ENCODE assay signal across 22 cellular contexts in genomic region chr4:54041100-54041499, GRCh38. TPM values are rescaled to one million over a fixed set of nuclear protein-coding genes. Genes with fewer than 3 reads are reported as not detected.
DNase-seq lines count a peak whose midpoint lies in the region; ATAC-seq and TF ChIP-seq lines count a peak whose summit lies in the region.
"Had no signal": no experiment of that assay in that cellular context is flagged by ENCODE, and none has a peak within 500 bp of the region (broad histone marks: within the 10 kb centered on the region; RNA-seq: fewer than 3 reads in every experiment).

No MANE protein-coding gene starts in this region.

- H3K36me3 ChIP-seq in testis (ENCODE audit: low read depth, missing control alignments), result no peaks in the 10 kb centered on the region
- H3K36me3 ChIP-seq: BE2C had no signal

- no peak for TF ChIP-seq CTCF in activated CD8-positive, alpha-beta T cell treated with anti-CD3 and anti-CD28 coated beads for 36 hours (IDR thresholded peaks at IDR 0.05)
- no peak for TF ChIP-seq CTCF in testis (IDR thresholded peaks at IDR 0.05)

- peak; percentile 33 to 47 for ATAC-seq in activated T-cell treated with anti-CD3 and anti-CD28 coated beads, Interleukin-2, amount 50 U/mL, for 72 hours (replicated peaks in 1 of 2)
- ATAC-seq in activated CD8-positive, alpha-beta T cell treated with anti-CD3 and anti-CD28 coated beads for 36 hours, result peak; percentile 71
- peak; percentile 52 for ATAC-seq in central memory CD8-positive, alpha-beta T cell (replicated peaks; ENCODE audit: extremely low read depth, poor library complexity, severe bottlenecking)
- ATAC-seq in stimulated activated naive CD8-positive, alpha-beta T cell treated with anti-CD3 and anti-CD28 coated beads, Interleukin-15, Interleukin-2, amounts not matched to agents 100 U/mL and 50 U/mL, for 24 hours, result peak; percentile 52
- no peak for ATAC-seq in HG02610 (IDR thresholded peaks at IDR 0.05; ENCODE audit: unreplicated experiment)
- ATAC-seq: GM23338 had no signal

- H3K36me3 Mint-ChIP-seq in activated T-cell treated with anti-CD3 and anti-CD28 coated beads, Interleukin-2, amount 50 U/mL, for 72 hours (ENCODE audit: insufficient read depth in 2 of 2), result peaks cover 11 to 25% of the 10 kb centered on the region in 2 donors
- peaks cover 40% of the 10 kb centered on the region for H3K36me3 Mint-ChIP-seq in activated CD8-positive, alpha-beta T cell treated with anti-CD3 and anti-CD28 coated beads for 36 hours (ENCODE audit: low read depth)
- H3K36me3 Mint-ChIP-seq in central memory CD8-positive, alpha-beta T cell (ENCODE audit: insufficient read depth), result peaks cover 38% of the 10 kb centered on the region

- CTCF ChIA-PET in activated CD8-positive, alpha-beta T cell treated with anti-CD3 and anti-CD28 coated beads for 36 hours (lab: Charles Lee), result no interaction called here

- no peak overlapping the region for H3K27ac ChIP-seq in testis

- H3K4me1 ChIP-seq in testis, result no peaks in the 10 kb centered on the region
- H3K4me1 ChIP-seq: BE2C had no signal

- no peaks in the 10 kb centered on the region for H3K27me3 Mint-ChIP-seq in activated T-cell treated with anti-CD3 and anti-CD28 coated beads, Interleukin-2, amount 50 U/mL, for 72 hours (ENCODE audit: low read depth)
- H3K27me3 Mint-ChIP-seq in activated CD8-positive, alpha-beta T cell treated with anti-CD3 and anti-CD28 coated beads for 36 hours, result no peaks in the 10 kb centered on the region
- no peaks in the 10 kb centered on the region for H3K27me3 Mint-ChIP-seq in central memory CD8-positive, alpha-beta T cell
- H3K27me3 Mint-ChIP-seq: CD4-positive, alpha-beta memory T cell had no signal

- H3K9me3 ChIP-seq in testis, result no peaks in the 10 kb centered on the region
- H3K9me3 ChIP-seq: BE2C had no signal

- intact Hi-C loops in activated CD8-positive, alpha-beta T cell treated with anti-CD3 and anti-CD28 coated beads for 36 hours (cut with micrococcal nuclease), result no loop called here
- intact Hi-C loops in testis (cut with DNase I; ENCODE audit: low total_unique reads), result no loop called here

- H3K27me3 ChIP-seq in testis, result no peaks in the 10 kb centered on the region
- H3K27me3 ChIP-seq: BE2C had no signal

- POLR2A ChIA-PET in activated CD8-positive, alpha-beta T cell treated with anti-CD3 and anti-CD28 coated beads for 36 hours (lab: Charles Lee), result interaction anchor here (1.2 kb wide), 1 partner anchor 15 kb away, joined by 4 read pairs; no protein-coding TSS in a partner anchor

- peaks cover 31% of the 10 kb centered on the region for H3K4me1 Mint-ChIP-seq in activated T-cell treated with anti-CD3 and anti-CD28 coated beads, Interleukin-2, amount 50 U/mL, for 72 hours (ENCODE audit: low read depth)
- H3K4me1 Mint-ChIP-seq in activated CD8-positive, alpha-beta T cell treated with anti-CD3 and anti-CD28 coated beads for 36 hours (ENCODE audit: low read depth), result peaks cover 34% of the 10 kb centered on the region
- peaks cover 40% of the 10 kb centered on the region for H3K4me1 Mint-ChIP-seq in central memory CD8-positive, alpha-beta T cell

- no peak overlapping the region for H3K27ac Mint-ChIP-seq in activated T-cell treated with anti-CD3 and anti-CD28 coated beads, Interleukin-2, amount 50 U/mL, for 72 hours
- H3K27ac Mint-ChIP-seq in activated CD8-positive, alpha-beta T cell treated with anti-CD3 and anti-CD28 coated beads for 36 hours, result no peak overlapping the region
- H3K27ac Mint-ChIP-seq in central memory CD8-positive, alpha-beta T cell (ENCODE audit: low read depth), result no peak overlapping the region
- H3K27ac Mint-ChIP-seq: GM23338 had no signal

- no peak for TF ChIP-seq POLR2A in testis (IDR thresholded peaks at IDR 0.05)

- 83 to 90% methylated on average over 4 of the region's 4 CpGs for WGBS in testis, 2 donors

- no peak for DNase-seq in activated T-cell treated with anti-CD3 and anti-CD28 coated beads, Interleukin-2, amount 50 U/mL, for 72 hours
- DNase-seq in activated T-cell treated with anti-CD3 and anti-CD28 coated beads, Interleukin-2, amount 50 U/mL, for 48 hours, result no peak
- DNase-seq in activated CD8-positive, alpha-beta T cell treated with anti-CD3 and anti-CD28 coated beads for 36 hours, result no peak
- DNase-seq in central memory CD8-positive, alpha-beta T cell (ENCODE audit: low spot score in 2 of 2), result no peak
- no peak for DNase-seq in stimulated activated naive CD8-positive, alpha-beta T cell treated with anti-CD3 and anti-CD28 coated beads, Interleukin-15, Interleukin-2, amounts not matched to agents 100 U/mL and 50 U/mL, for 24 hours
- DNase-seq in SHP77 (lab: John Stamatoyannopoulos, UW), result no peak
- no peak for DNase-seq in testis
- DNase-seq: BE2C, Calu3, HCEC 1CT, KBM-7, NCI-H1105, NCI-H187, NCI-H2107, NCI-H510A treated with DMSO at 0.1 percent for 48 hours, NCI-H774, OCI-M1, Right ventricle myocardium superior had no signal

- H3K9me3 Mint-ChIP-seq in activated T-cell treated with anti-CD3 and anti-CD28 coated beads, Interleukin-2, amount 50 U/mL, for 72 hours, result peaks cover 2 to 3% of the 10 kb centered on the region in 2 donors
- peaks cover 10% of the 10 kb centered on the region for H3K9me3 Mint-ChIP-seq in activated CD8-positive, alpha-beta T cell treated with anti-CD3 and anti-CD28 coated beads for 36 hours
- H3K9me3 Mint-ChIP-seq in central memory CD8-positive, alpha-beta T cell, result no peaks in the 10 kb centered on the region
- H3K9me3 Mint-ChIP-seq: GM23338 had no signal

- H3K4me3 Mint-ChIP-seq in activated T-cell treated with anti-CD3 and anti-CD28 coated beads, Interleukin-2, amount 50 U/mL, for 72 hours, result no peak overlapping the region
- H3K4me3 Mint-ChIP-seq in activated CD8-positive, alpha-beta T cell treated with anti-CD3 and anti-CD28 coated beads for 36 hours, result no peak overlapping the region
- no peak overlapping the region for H3K4me3 Mint-ChIP-seq in central memory CD8-positive, alpha-beta T cell
- H3K4me3 Mint-ChIP-seq: GM23338 had no signal

- H3K4me3 ChIP-seq in testis, result no peak overlapping the region
- H3K4me3 ChIP-seq: GM23338 had no signal

RNA-seq across cellular contexts. Expression of gene CHIC2, which starts 23.3 kb away (rescaled TPM):
- 10 to 100 TPM; 22.9 to 31.1 TPM for total RNA-seq in activated T-cell treated with anti-CD3 and anti-CD28 coated beads, Interleukin-2, amount 50 U/mL, for 72 hours
- 10 to 100 TPM; 16.8 to 17.5 TPM for total RNA-seq in activated CD8-positive, alpha-beta T cell treated with anti-CD3 and anti-CD28 coated beads for 36 hours
- total RNA-seq in testis, result 100 to 1,000 TPM; 113 to 129 TPM
- 83.4 TPM for polyA plus RNA-seq in testis (ENCODE audit: insufficient read depth, low read depth, low replicate concordance)

RNA-seq across cellular contexts. Expression of gene GSX2, which starts 58.9 kb away (rescaled TPM):
- total RNA-seq in activated T-cell treated with anti-CD3 and anti-CD28 coated beads, Interleukin-2, amount 50 U/mL, for 72 hours, result not detected
- not detected for total RNA-seq in activated CD8-positive, alpha-beta T cell treated with anti-CD3 and anti-CD28 coated beads for 36 hours
- total RNA-seq in testis, result 1 to 10 TPM; 1.8 to 2.0 TPM
- polyA plus RNA-seq in testis (ENCODE audit: insufficient read depth, low read depth, low replicate concordance), result 1.1 TPM
- total RNA-seq: A172; Calu3; CD4-positive, alpha-beta memory T cell; GM23338; Right ventricle myocardium superior had no signal
- polyA plus RNA-seq: CD4-positive, alpha-beta memory T cell had no signal
